In the genomic region with DNA sequence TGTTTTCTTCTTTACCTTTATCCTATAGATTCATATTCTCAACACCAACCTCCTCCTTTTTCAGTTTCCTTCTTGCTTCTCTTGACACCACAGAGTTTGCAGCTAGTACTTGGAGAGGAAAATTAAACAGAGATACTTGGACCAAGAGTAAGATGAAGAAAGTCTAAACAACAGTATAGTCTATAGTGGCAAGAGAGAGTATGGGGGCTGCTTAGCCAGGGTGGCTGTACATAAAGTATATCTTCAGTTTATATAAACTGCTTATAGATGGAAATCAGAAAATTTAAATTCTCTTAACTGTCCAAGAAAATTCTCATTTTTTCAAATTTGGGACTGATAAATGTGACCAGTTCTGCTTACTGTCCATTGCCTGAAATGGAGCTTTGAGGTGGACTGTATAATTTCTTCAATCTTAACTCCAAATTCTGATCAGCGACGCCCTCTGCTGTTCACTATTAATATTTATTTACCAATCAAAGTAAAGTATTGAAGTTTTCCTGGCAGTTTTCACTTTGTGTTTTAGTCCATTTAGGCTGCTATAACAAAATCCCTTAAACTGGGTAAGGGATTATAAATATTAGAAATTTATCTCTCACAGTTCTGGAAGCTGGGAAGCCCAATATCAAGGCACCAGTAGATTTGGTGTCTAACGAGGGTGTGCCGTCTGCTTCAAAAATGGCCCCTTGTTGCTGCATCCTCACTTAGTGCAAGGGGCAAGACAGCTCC, we compare ENCODE assay signal across 7 cellular contexts. TPM values are rescaled to one million over a fixed set of nuclear protein-coding genes. Genes with fewer than 3 reads are reported as not detected.
A peak's percentile ranks its signal among the peaks of the same experiment; 100 is the strongest.
DNase-seq lines count a peak whose midpoint lies in the region; ATAC-seq, FAIRE-seq and TF ChIP-seq lines count a peak whose summit lies in the region.

No MANE protein-coding gene starts in this region.

- no peaks in the 10 kb centered on the region for H3K9me1 ChIP-seq in endothelial cell of umbilical vein (replicated peaks; ENCODE audit: control insufficient read depth, extremely low read depth, insufficient read depth, low read length)

- no peak for TF ChIP-seq POLR2A in endothelial cell of umbilical vein (IDR thresholded peaks at IDR 0.05; ENCODE audit: low read depth, low read length)

- no peaks in the 10 kb centered on the region for H3K4me1 Mint-ChIP-seq in neural progenitor cell
- no peaks in the 10 kb centered on the region for H3K4me1 Mint-ChIP-seq in activated CD4-positive, alpha-beta memory T cell treated with anti-CD3 and anti-CD28 coated beads for 36 hours (ENCODE audit: low read depth)

- H3K27ac ChIP-seq in DND-41 (ENCODE audit: low read length) (no peak overlapping the region), SK-N-MC (no peak overlapping the region), endothelial cell of umbilical vein (ENCODE audit: insufficient read depth, low read depth, low read length) (no peak overlapping the region), neural progenitor cell (no peak overlapping the region)

- DNase-seq in DND-41 (no peak), HFF-Myc (ENCODE audit: extremely low read depth, low read depth) (peak; percentile 12), SK-N-MC (ENCODE audit: low read depth, low spot score) (peak; percentile 6), endothelial cell of umbilical vein (ENCODE audit: low read depth, low spot score) (peak; percentile 58), neural progenitor cell (ENCODE audit: low spot score) (peak; percentile 48)
- DNase-seq in activated CD4-positive, alpha-beta memory T cell treated with anti-CD3 and anti-CD28 coated beads for 36 hours = no peak

- H3K9me3 Mint-ChIP-seq in neural progenitor cell = no peaks in the 10 kb centered on the region
- no peaks in the 10 kb centered on the region for H3K9me3 Mint-ChIP-seq in activated CD4-positive, alpha-beta memory T cell treated with anti-CD3 and anti-CD28 coated beads for 36 hours

- H3K36me3 ChIP-seq in DND-41 (ENCODE audit: insufficient read depth, low read length) = peaks cover 91% of the 10 kb centered on the region
- peaks cover 51% of the 10 kb centered on the region for H3K36me3 ChIP-seq in SK-N-MC (ENCODE audit: insufficient read depth, low read length)
- peaks cover 0 to 6% of the 10 kb centered on the region in 2 experiments for H3K36me3 ChIP-seq in endothelial cell of umbilical vein (ENCODE audit: control insufficient read depth in 2 of 2, extremely low read depth in 1 of 2, insufficient read depth in 2 of 2, low read length in 2 of 2)
- peaks cover 9% of the 10 kb centered on the region for H3K36me3 ChIP-seq in neural progenitor cell

- POLR2A ChIA-PET in endothelial cell of umbilical vein (lab: Charles Lee) = interaction anchor here (0.9 kb wide), 1 partner anchor 223 kb away, joined by 3 read pairs; a partner anchor contains a TSS
- POLR2A ChIA-PET in activated CD4-positive, alpha-beta memory T cell treated with anti-CD3 and anti-CD28 coated beads for 36 hours (lab: Charles Lee) = interaction anchor here (1.6 kb wide), 1 partner anchor 223 kb away, joined by 6 read pairs; a partner anchor contains a TSS

- H3K9ac ChIP-seq in DND-41 (ENCODE audit: low read depth, low read length) (no peak overlapping the region), SK-N-MC (ENCODE audit: insufficient read length) (no peak overlapping the region), endothelial cell of umbilical vein (replicated peaks; ENCODE audit: extremely low read depth, insufficient read depth, low read length) (no peak overlapping the region), neural progenitor cell (no peak overlapping the region)

- H3K27me3 ChIP-seq in DND-41 (ENCODE audit: insufficient read depth, low read length, poor library complexity) (no peaks in the 10 kb centered on the region), endothelial cell of umbilical vein (ENCODE audit: control insufficient read depth in 2 of 2, insufficient read depth in 2 of 2, low read length in 2 of 2) (no peaks in the 10 kb centered on the region), neural progenitor cell (no peaks in the 10 kb centered on the region)

- H3K4me2 ChIP-seq in DND-41 (ENCODE audit: insufficient read depth, low read length) (no peak overlapping the region), endothelial cell of umbilical vein (ENCODE audit: insufficient read depth, low read length) (no peak overlapping the region), neural progenitor cell (no peak overlapping the region)

- no peaks in the 10 kb centered on the region for H3F3A ChIP-seq in neural progenitor cell (ENCODE audit: low read depth)

- TF ChIP-seq CTCF in DND-41 (IDR thresholded peaks at IDR 0.05; ENCODE audit: borderline replicate concordance, extremely low read depth, low read length, poor library complexity, severe bottlenecking) = peak; percentile 63
- TF ChIP-seq CTCF in HFF-Myc (IDR thresholded peaks at IDR 0.05; ENCODE audit: low read depth, low read length, missing control alignments) = peak; percentile 18
- TF ChIP-seq CTCF in endothelial cell of umbilical vein (IDR thresholded peaks at IDR 0.05; ENCODE audit: extremely low read depth in 1 of 2, insufficient read depth in 1 of 2, low read depth in 1 of 2, low read length in 2 of 2) = peak in 1 of 2 donors; percentile 23
- peak; percentile 70 for TF ChIP-seq CTCF in neural progenitor cell (IDR thresholded peaks at IDR 0.05)

- H2AFZ ChIP-seq in DND-41 (ENCODE audit: low read depth, low read length) = no peak overlapping the region
- H2AFZ ChIP-seq in endothelial cell of umbilical vein (ENCODE audit: low read depth, low read length) = no peak overlapping the region
- no peak overlapping the region for H2AFZ ChIP-seq in neural progenitor cell (replicated peaks)

- peaks cover 21% of the 10 kb centered on the region; the same call in 1 of the 2 replicates for H3K79me2 ChIP-seq in DND-41 (ENCODE audit: insufficient read depth, low read length)
- H3K79me2 ChIP-seq in endothelial cell of umbilical vein (ENCODE audit: control insufficient read depth, insufficient read depth, low read length) = no peaks in the 10 kb centered on the region
- H3K79me2 ChIP-seq in neural progenitor cell (ENCODE audit: low read depth) = peaks cover 3% of the 10 kb centered on the region

- no peaks in the 10 kb centered on the region for H3K4me1 ChIP-seq in DND-41 (ENCODE audit: insufficient read depth, low read length)
- H3K4me1 ChIP-seq in endothelial cell of umbilical vein (ENCODE audit: control insufficient read depth, extremely low read depth, insufficient read depth, low read length) = no peaks in the 10 kb centered on the region
- no peaks in the 10 kb centered on the region for H3K4me1 ChIP-seq in neural progenitor cell

- no peak overlapping the region for H3K27ac Mint-ChIP-seq in neural progenitor cell
- H3K27ac Mint-ChIP-seq in activated CD4-positive, alpha-beta memory T cell treated with anti-CD3 and anti-CD28 coated beads for 36 hours = no peak overlapping the region

- peaks cover 16% of the 10 kb centered on the region for H3K36me3 Mint-ChIP-seq in neural progenitor cell
- H3K36me3 Mint-ChIP-seq in activated CD4-positive, alpha-beta memory T cell treated with anti-CD3 and anti-CD28 coated beads for 36 hours = peaks cover 15% of the 10 kb centered on the region

- peak; percentile 80 for FAIRE-seq in endothelial cell of umbilical vein (lab: Jason Lieb, UNC)

- no peak overlapping the region for H3K4me3 Mint-ChIP-seq in neural progenitor cell
- no peak overlapping the region for H3K4me3 Mint-ChIP-seq in activated CD4-positive, alpha-beta memory T cell treated with anti-CD3 and anti-CD28 coated beads for 36 hours

- H3K27me3 Mint-ChIP-seq in neural progenitor cell (ENCODE audit: insufficient read depth, low read depth) = no peaks in the 10 kb centered on the region
- no peaks in the 10 kb centered on the region for H3K27me3 Mint-ChIP-seq in activated CD4-positive, alpha-beta memory T cell treated with anti-CD3 and anti-CD28 coated beads for 36 hours

- H3K4me3 ChIP-seq in DND-41 (ENCODE audit: low read depth in 1 of 2, low read length in 2 of 2) (no peak overlapping the region), HFF-Myc (replicated peaks; ENCODE audit: low read depth, low read length) (no peak overlapping the region), SK-N-MC (no peak overlapping the region), endothelial cell of umbilical vein (replicated peaks in 1 of 3; ENCODE audit: insufficient read depth in 1 of 3, low read depth in 1 of 3, low read length in 3 of 3) (no peak overlapping the region), neural progenitor cell (no peak overlapping the region)

- dilution Hi-C loops in endothelial cell of umbilical vein (cut with MboI; ENCODE audit: extremely low pct_ligation_motif_present, low sequenced_read_pairs) = no loop called here

- CTCF ChIA-PET in endothelial cell of umbilical vein (lab: Charles Lee) = interaction anchor here (0.6 to 3.3 kb wide), 50 partner anchors 8 to 1467 kb away, joined by 3 to 82 read pairs (median 4); a partner anchor contains a TSS
- CTCF ChIA-PET in activated CD4-positive, alpha-beta memory T cell treated with anti-CD3 and anti-CD28 coated beads for 36 hours (lab: Charles Lee) = interaction anchor here (0.6 to 3.8 kb wide), 19 partner anchors 8 to 318 kb away, joined by 3 to 36 read pairs (median 3); a partner anchor contains a TSS

- no TSS peak for BruUV-seq in endothelial cell of umbilical vein (replicated peaks; lab: Mats Ljungman, UMichigan)

- no peaks in the 10 kb centered on the region for H3K9me3 ChIP-seq in DND-41 (ENCODE audit: insufficient read depth, low read length, severe bottlenecking)
- H3K9me3 ChIP-seq in SK-N-MC (ENCODE audit: low read depth, low read length) = no peaks in the 10 kb centered on the region
- no peaks in the 10 kb centered on the region for H3K9me3 ChIP-seq in endothelial cell of umbilical vein (replicated peaks; ENCODE audit: control insufficient read depth, insufficient read depth, low read length)
- no peaks in the 10 kb centered on the region for H3K9me3 ChIP-seq in neural progenitor cell (ENCODE audit: low read depth)

- intact Hi-C loops in endothelial cell of umbilical vein (cut with micrococcal nuclease) = loop anchor here (1.0 to 10.0 kb wide), 6 partner anchors 97 to 1207 kb away; a partner anchor contains a TSS
- intact Hi-C loops in activated CD4-positive, alpha-beta memory T cell treated with anti-CD3 and anti-CD28 coated beads for 36 hours (cut with micrococcal nuclease) = loop anchor here (1.0 kb wide), 1 partner anchor 259 kb away; no protein-coding TSS in a partner anchor

- ATAC-seq in DND-41 (ENCODE audit: insufficient read depth, low read depth) (peak; percentile 56; the same call in 2 of the 3 replicates), GM21367 (IDR thresholded peaks at IDR 0.05; ENCODE audit: unreplicated experiment) (no peak)

- no peaks in the 10 kb centered on the region for H4K20me1 ChIP-seq in DND-41 (ENCODE audit: insufficient read depth, low read length)
- no peaks in the 10 kb centered on the region for H4K20me1 ChIP-seq in endothelial cell of umbilical vein (replicated peaks; ENCODE audit: control insufficient read depth, extremely low read depth, insufficient read depth, low read length)
- H4K20me1 ChIP-seq in neural progenitor cell (ENCODE audit: low read depth) = no peaks in the 10 kb centered on the region

RNA-seq across cellular contexts. Expression of a gene that starts 14.8 kb away (rescaled TPM):
- total RNA-seq in endothelial cell of umbilical vein (6.6 TPM in 2 replicates), neural progenitor cell (ENCODE audit: low replicate concordance) (13.3 and 24.2 TPM in 2 replicates)
- polyA plus RNA-seq in endothelial cell of umbilical vein = 0.49 and 1.1 TPM in 2 replicates
- 2.3 and 2.6 TPM in 2 replicates for polyA plus RNA-seq in endothelial cell of umbilical vein (2011; cell fraction: cytosol; rRNA removed)
- polyA plus RNA-seq in endothelial cell of umbilical vein (2011; cell fraction: nucleus; rRNA removed) = 1.4 and 2.0 TPM in 2 replicates
- 4.5 and 7.0 TPM in 2 replicates for polyA plus RNA-seq in endothelial cell of umbilical vein (2012)
- 0.58 and 0.91 TPM in 2 replicates for polyA minus RNA-seq in endothelial cell of umbilical vein
- polyA minus RNA-seq in endothelial cell of umbilical vein (2011; cell fraction: cytosol; rRNA and poly(A)+ RNA removed) = 3.4 TPM
- 1.9 and 2.2 TPM in 2 replicates for polyA minus RNA-seq in endothelial cell of umbilical vein (2011; cell fraction: nucleus; rRNA and poly(A)+ RNA removed)
- 10 to 100 TPM; 10.8 to 10.9 TPM for total RNA-seq in activated CD4-positive, alpha-beta memory T cell treated with anti-CD3 and anti-CD28 coated beads for 36 hours

Comparison
In these comparisons a context has a peak if more than half of its experiments do, and no peak if none do; other contexts are left out.
1. DNase-seq: peak in HFF-Myc (single experiment), SK-N-MC (single experiment), endothelial cell of umbilical vein (single experiment) and neural progenitor cell (single experiment); none in DND-41 (single experiment) and activated CD4-positive, alpha-beta memory T cell treated with anti-CD3 and anti-CD28 coated beads for 36 hours (single experiment).